Comparison of ENCODE assay signal across 20 cellular contexts in the genomic region with DNA sequence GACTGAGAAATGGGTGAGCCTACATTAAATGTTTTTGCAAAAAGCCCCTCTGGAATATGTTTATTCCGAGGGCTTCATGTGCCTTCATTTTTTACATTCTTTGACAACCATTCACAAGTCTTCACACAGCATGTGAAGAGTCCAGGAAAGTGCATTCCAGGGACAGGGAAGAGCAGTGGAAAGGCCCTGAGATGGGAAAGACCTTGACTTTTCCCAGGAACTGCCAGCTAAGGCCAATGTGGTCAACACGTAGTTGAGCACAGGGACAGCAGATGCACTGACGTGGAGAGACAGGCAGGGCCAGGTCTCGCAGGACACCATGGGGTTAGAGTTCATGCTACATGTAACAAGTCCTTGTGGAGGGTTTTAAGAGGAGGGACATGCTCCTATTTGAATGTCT. TPM values are rescaled to one million over a fixed set of nuclear protein-coding genes. Genes with fewer than 3 reads are reported as not detected.
DNase-seq lines count a peak whose midpoint lies in the region; ATAC-seq and TF ChIP-seq lines count a peak whose summit lies in the region.
"Had no signal": no experiment of that assay in that cellular context is flagged by ENCODE, and none has a peak within 500 bp of the region (broad histone marks: within the 10 kb centered on the region; RNA-seq: fewer than 3 reads in every experiment).

No MANE protein-coding gene starts in this region.

- H3K9me3 ChIP-seq in left ventricle myocardium inferior (replicated peaks) (no peaks in the 10 kb centered on the region), right cardiac atrium (ENCODE audit: control insufficient read depth, low read length) (no peaks in the 10 kb centered on the region), muscle layer of colon (ENCODE audit: low read length) (no peaks in the 10 kb centered on the region)
- H3K9me3 ChIP-seq: BLaER1 treated with 17β-estradiol and CSF1 and Interleukin-3, amounts not matched to agents 10 nM and 100 nM had no signal

- WGBS in right cardiac atrium = 81% methylated on average over 4 of the region's 4 CpGs

- H3K4me3 Mint-ChIP-seq in type B pancreatic cell = no peak overlapping the region
- H3K4me3 Mint-ChIP-seq: activated CD4-positive, alpha-beta T cell treated with anti-CD3 and anti-CD28 coated beads, Interleukin-2, amount 10 ng/mL, durations not matched to agents 7 days and 5 days had no signal

- H3K9me3 Mint-ChIP-seq in type B pancreatic cell = no peaks in the 10 kb centered on the region
- H3K9me3 Mint-ChIP-seq: activated CD4-positive, alpha-beta T cell treated with anti-CD3 and anti-CD28 coated beads, Interleukin-2, amount 10 ng/mL, durations not matched to agents 7 days and 5 days had no signal

- ATAC-seq in right cardiac atrium = no peak
- no peak for ATAC-seq in GM19023 (IDR thresholded peaks at IDR 0.05; ENCODE audit: unreplicated experiment)

- no peak overlapping the region for H3K9ac ChIP-seq in muscle layer of colon (ENCODE audit: low read length)
- H3K9ac ChIP-seq: BLaER1 treated with 17β-estradiol and CSF1 and Interleukin-3, amounts not matched to agents 10 nM and 100 nM had no signal

- H3K4me3 ChIP-seq in left ventricle myocardium inferior = no peak overlapping the region
- no peak overlapping the region for H3K4me3 ChIP-seq in right cardiac atrium (ENCODE audit: low read length)
- no peak overlapping the region for H3K4me3 ChIP-seq in muscle layer of colon (ENCODE audit: low read depth in 1 of 2, low read length in 2 of 2)
- H3K4me3 ChIP-seq: BLaER1 treated with 17β-estradiol and CSF1 and Interleukin-3, amounts not matched to agents 10 nM and 100 nM had no signal

- H3K4me1 ChIP-seq in left ventricle myocardium inferior (peaks cover 35% of the 10 kb centered on the region), right cardiac atrium (ENCODE audit: control insufficient read depth, insufficient read depth, low read length) (peaks cover 9% of the 10 kb centered on the region), muscle layer of colon (ENCODE audit: insufficient read depth, low read length) (peaks cover 56% of the 10 kb centered on the region)

- H3K27me3 ChIP-seq in left ventricle myocardium inferior (ENCODE audit: low read depth) = no peaks in the 10 kb centered on the region
- H3K27me3 ChIP-seq in right cardiac atrium (ENCODE audit: control insufficient read depth, insufficient read depth) = no peaks in the 10 kb centered on the region
- no peaks in the 10 kb centered on the region for H3K27me3 ChIP-seq in muscle layer of colon (ENCODE audit: control insufficient read depth in 1 of 2, insufficient read depth in 2 of 2, low read length in 2 of 2)

- H3K36me3 ChIP-seq in left ventricle myocardium inferior = peaks cover 19% of the 10 kb centered on the region
- H3K36me3 ChIP-seq in muscle layer of colon (ENCODE audit: insufficient read depth, low read length) = no peaks in the 10 kb centered on the region

- H3K36me3 Mint-ChIP-seq in type B pancreatic cell = no peaks in the 10 kb centered on the region

- peak overlapping the region; percentile 24 for H3K27ac Mint-ChIP-seq in type B pancreatic cell
- H3K27ac Mint-ChIP-seq: activated CD4-positive, alpha-beta T cell treated with anti-CD3 and anti-CD28 coated beads, Interleukin-2, amount 10 ng/mL, durations not matched to agents 7 days and 5 days had no signal

- H3K27me3 Mint-ChIP-seq in type B pancreatic cell = no peaks in the 10 kb centered on the region

- peaks cover 34% of the 10 kb centered on the region for H3K4me1 Mint-ChIP-seq in type B pancreatic cell (ENCODE audit: unreplicated experiment)

- no peak for DNase-seq in left ventricle myocardium inferior
- no peak for DNase-seq in right cardiac atrium
- DNase-seq in type B pancreatic cell (ENCODE audit: extremely low spot score, unreplicated experiment) = no peak
- DNase-seq in hippocampal formation (lab: John Stamatoyannopoulos, UW) = no peak
- DNase-seq in NCI-H2171 treated with DMSO at 0.1 percent for 48 hours (lab: John Stamatoyannopoulos, UW) = no peak
- DNase-seq: activated CD4-positive, alpha-beta T cell treated with anti-CD3 and anti-CD28 coated beads, Interleukin-2, amount 10 ng/mL, durations not matched to agents 7 days and 5 days; activated CD8-positive, alpha-beta memory T cell treated with anti-CD3 and anti-CD28 coated beads, Interleukin-2, amount 50 U/mL, for 4 hours; activated effector memory CD4-positive, alpha-beta T cell treated with anti-CD3 and anti-CD28 coated beads, Interleukin-2, amount 50 U/mL, for 16 hours; left cardiac atrium; midbrain; NCI-H146; NCI-H2171; NCI-H748 treated with DMSO at 0.1 percent for 48 hours; retina; SIG-M5; stimulated activated naive CD4-positive, alpha-beta T cell treated with Interleukin-2 at 50 U/mL for 16 hours had no signal

- no peak for TF ChIP-seq CTCF in left ventricle myocardium inferior (IDR thresholded peaks at IDR 0.05; ENCODE audit: borderline replicate concordance)
- TF ChIP-seq CTCF in type B pancreatic cell (conservative IDR thresholded peaks at IDR 0.05) = no peak

- intact Hi-C loops in left ventricle myocardium inferior (cut with micrococcal nuclease) = loop anchor here (10.0 kb wide), 1 partner anchor 552 kb away; no protein-coding TSS in a partner anchor
- intact Hi-C loops in right cardiac atrium (cut with DNase I) = loop anchor here in 1 of 4 donors (10.0 kb wide), 1 partner anchor 602 kb away; no protein-coding TSS in a partner anchor

- H3K27ac ChIP-seq in left ventricle myocardium inferior (replicated peaks) = peak overlapping the region; percentile 79
- H3K27ac ChIP-seq in right cardiac atrium (ENCODE audit: low read length) = no peak overlapping the region
- peak overlapping the region; percentile 34 for H3K27ac ChIP-seq in cingulate gyrus (ENCODE audit: low read depth, low read length)
- peak overlapping the region; percentile 67 for H3K27ac ChIP-seq in muscle layer of colon (ENCODE audit: low read depth, low read length)
- H3K27ac ChIP-seq: BLaER1 treated with 17β-estradiol and CSF1 and Interleukin-3, amounts not matched to agents 10 nM and 100 nM had no signal

RNA-seq across cellular contexts. Expression of gene SSR3, which starts 21.7 kb away (rescaled TPM):
- total RNA-seq in left ventricle myocardium inferior = 208 TPM
- 100 to 1,000 TPM; 139 to 171 (median 144) TPM for total RNA-seq in right cardiac atrium
- polyA plus RNA-seq in right cardiac atrium = 82.4 TPM
- total RNA-seq in type B pancreatic cell (ENCODE audit: low replicate concordance) = 141 and 170 TPM in 2 replicates
